In genomic region chr14:80784824-80785223, GRCh38 we compare ENCODE assay signal across 19 cellular contexts.
A peak's percentile ranks its signal among the peaks of the same experiment; 100 is the strongest.
DNase-seq lines count a peak whose midpoint lies in the region; ATAC-seq and TF ChIP-seq lines count a peak whose summit lies in the region.
"Had no signal": no experiment of that assay in that cellular context is flagged by ENCODE, and none has a peak within 500 bp of the region (broad histone marks: within the 10 kb centered on the region; RNA-seq: fewer than 3 reads in every experiment).

No MANE protein-coding gene starts in this region.

- TF ChIP-seq CTCF in brain microvascular endothelial cell (IDR thresholded peaks at IDR 0.05; ENCODE audit: low read depth, low read length, missing control alignments) (peak; percentile 10), hepatocyte (IDR thresholded peaks at IDR 0.05; ENCODE audit: poor library complexity) (peak; percentile 23)

- DNase-seq in left ventricle myocardium superior: no peak
- no peak for DNase-seq in cardiac septum (ENCODE audit: low spot score)
- DNase-seq in brain microvascular endothelial cell: peak; percentile 1
- peak; percentile 27 for DNase-seq in hepatocyte (ENCODE audit: low spot score)
- no peak for DNase-seq in aorta
- no peak for DNase-seq in NCI-H446 treated with DMSO at 0.1 percent for 48 hours (lab: John Stamatoyannopoulos, UW)
- DNase-seq: activated naive CD4-positive, alpha-beta T cell treated with anti-CD3 and anti-CD28 coated beads, Interleukin-2, amount 10 ng/mL, durations not matched to agents 7 days and 5 days; central memory CD4-positive, alpha-beta T cell; DMS53; Kasumi-1; NCI-H187; NCI-H526 treated with DMSO at 0.1 percent for 48 hours; stimulated activated naive CD4-positive, alpha-beta T cell treated with Interleukin-2 at 50 U/mL for 16 hours; T-helper 17 cell had no signal

- H3K27me3 ChIP-seq in brain microvascular endothelial cell (replicated peaks) (no peaks in the 10 kb centered on the region), hepatocyte (no peaks in the 10 kb centered on the region), aorta (ENCODE audit: control insufficient read depth in 1 of 2, insufficient read depth in 2 of 2, low read length in 1 of 2) (no peaks in the 10 kb centered on the region)

- no peaks in the 10 kb centered on the region for H3K9me2 ChIP-seq in hepatocyte (replicated peaks; ENCODE audit: insufficient read depth)

- H3K9me3 ChIP-seq in hepatocyte (ENCODE audit: low read depth) (no peaks in the 10 kb centered on the region), aorta (ENCODE audit: control insufficient read depth, low read length) (no peaks in the 10 kb centered on the region)
- H3K9me3 ChIP-seq: HAP-1 had no signal

- ATAC-seq in left ventricle myocardium superior: peak; percentile 62
- peak; percentile 26 for ATAC-seq in aorta (ENCODE audit: low FRiP score)
- ATAC-seq in GM18519 (IDR thresholded peaks at IDR 0.05; ENCODE audit: low FRiP score, unreplicated experiment): no peak
- ATAC-seq in HG03469 (IDR thresholded peaks at IDR 0.05; ENCODE audit: unreplicated experiment): no peak
- ATAC-seq: activated CD4-positive, CD25-positive, alpha-beta regulatory T cell treated with anti-CD3 and anti-CD28 coated beads, Interleukin-2, amount 50 U/mL, for 24 hours; T-helper 17 cell had no signal

- no peaks in the 10 kb centered on the region for H4K20me1 ChIP-seq in hepatocyte (ENCODE audit: insufficient read depth, poor library complexity, severe bottlenecking)

- no peak overlapping the region for H3K27ac ChIP-seq in brain microvascular endothelial cell
- no peak overlapping the region for H3K27ac ChIP-seq in hepatocyte
- no peak overlapping the region for H3K27ac ChIP-seq in aorta (ENCODE audit: low read depth in 1 of 2, low read length in 2 of 2)

- H3K4me1 ChIP-seq in hepatocyte (ENCODE audit: insufficient read depth) (no peaks in the 10 kb centered on the region), aorta (ENCODE audit: control insufficient read depth in 1 of 2, insufficient read depth in 2 of 2, low read length in 2 of 2) (no peaks in the 10 kb centered on the region)
- H3K4me1 ChIP-seq: HAP-1 had no signal

- WGBS in hepatocyte (ENCODE audit: low lambda C conversion rate, missing lambda C conversion rate): 84% methylated on average over 4 of the region's 4 CpGs
- WGBS in aorta, 2 donors: 69 to 73% methylated on average over 4 of the region's 4 CpGs

- H3K4me3 ChIP-seq in brain microvascular endothelial cell (ENCODE audit: low read depth, low read length) (no peak overlapping the region), hepatocyte (no peak overlapping the region), aorta (ENCODE audit: low read length in 2 of 2) (no peak overlapping the region)
- H3K4me3 ChIP-seq: HAP-1, skin epidermis had no signal

- in situ Hi-C loops in brain microvascular endothelial cell (cut with HindIII; ENCODE audit: low pct_ligation_motif_present, low sequenced_read_pairs): no loop called here

- H3K79me2 ChIP-seq in hepatocyte: no peaks in the 10 kb centered on the region

- intact Hi-C loops in left ventricle myocardium superior (cut with micrococcal nuclease): no loop called here
- intact Hi-C loops in cardiac septum (cut with DNase I): no loop called here
- intact Hi-C loops in aorta (cut with DNase I): no loop called here

- no peak overlapping the region for H3K4me2 ChIP-seq in hepatocyte

- H2AFZ ChIP-seq in hepatocyte: no peak overlapping the region

- H3K36me3 ChIP-seq in brain microvascular endothelial cell (replicated peaks) (no peaks in the 10 kb centered on the region), hepatocyte (replicated peaks; ENCODE audit: insufficient read depth, low read depth) (no peaks in the 10 kb centered on the region), aorta (ENCODE audit: control insufficient read depth in 1 of 2, insufficient read depth in 2 of 2, low read length in 1 of 2) (peaks cover 0 to 1% of the 10 kb centered on the region in 2 donors)
- H3K36me3 ChIP-seq: HAP-1 had no signal

Comparison
In these comparisons a context has a peak if more than half of its experiments do, and no peak if none do; other contexts are left out.
1. ATAC-seq: peak in left ventricle myocardium superior (single experiment) and aorta (single experiment); none in GM18519 (single experiment) and HG03469 (single experiment).
2. DNase-seq: peak in brain microvascular endothelial cell (single experiment) and hepatocyte (single experiment); none in left ventricle myocardium superior (single experiment), cardiac septum (single experiment), aorta (0 of 2) and NCI-H446 treated with DMSO at 0.1 percent for 48 hours (single experiment).